ENCODE assay signal across 1 cellular context in the genomic region with DNA sequence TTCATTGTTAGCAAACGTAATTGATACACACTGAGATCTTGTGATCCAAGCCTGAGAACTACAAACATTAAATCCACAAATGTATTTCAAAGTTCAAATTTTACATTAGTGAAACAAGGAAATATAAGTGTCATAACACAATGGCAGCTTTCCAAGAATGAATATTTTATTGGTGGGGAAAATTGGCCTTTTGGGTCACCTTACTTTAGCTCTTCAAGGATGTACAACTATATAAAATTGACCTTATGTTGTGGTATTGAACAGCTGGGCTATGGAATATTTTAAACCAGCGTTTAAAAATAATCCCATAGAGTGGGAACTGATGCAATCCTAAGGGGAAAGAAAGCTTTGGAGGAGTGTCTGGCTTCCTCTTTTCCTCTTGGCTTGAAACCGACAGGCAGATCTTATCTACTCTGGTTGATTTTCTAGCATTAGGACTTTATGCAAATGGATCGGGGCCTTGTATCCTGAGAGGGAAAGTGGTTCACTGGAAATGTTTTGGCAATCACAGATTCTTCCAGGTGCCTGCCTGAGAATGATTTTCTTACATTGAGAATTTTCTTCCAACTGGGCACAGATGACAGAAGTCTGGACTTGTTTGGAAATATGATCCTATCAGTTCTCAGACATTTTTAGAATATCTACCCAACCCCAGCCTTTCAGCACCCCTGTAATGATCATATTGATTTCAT.
TF ChIP-seq lines count a peak whose summit lies in the region.

No MANE protein-coding gene starts in this region.

TF ChIP-seq in HEK293, 187 proteins besides CTCF, POLR2A, EP300 and RAD21 (continued from another document):
- peak; percentile 55 for TF ChIP-seq PRDM6 (tag by site-specific recombination; IDR thresholded peaks at IDR 0.05)
- TF ChIP-seq KLF10 (tag by site-specific recombination; IDR thresholded peaks at IDR 0.05) = peak; percentile 77; the same call in 1 of the 2 replicates
- no peak for TF ChIP-seq SALL2 (tag by site-specific recombination; IDR thresholded peaks at IDR 0.05; ENCODE audit: borderline replicate concordance)
- TF ChIP-seq ZNF677 (tag by site-specific recombination; IDR thresholded peaks at IDR 0.05) = peak; percentile 91
- TF ChIP-seq, protein P1, sequence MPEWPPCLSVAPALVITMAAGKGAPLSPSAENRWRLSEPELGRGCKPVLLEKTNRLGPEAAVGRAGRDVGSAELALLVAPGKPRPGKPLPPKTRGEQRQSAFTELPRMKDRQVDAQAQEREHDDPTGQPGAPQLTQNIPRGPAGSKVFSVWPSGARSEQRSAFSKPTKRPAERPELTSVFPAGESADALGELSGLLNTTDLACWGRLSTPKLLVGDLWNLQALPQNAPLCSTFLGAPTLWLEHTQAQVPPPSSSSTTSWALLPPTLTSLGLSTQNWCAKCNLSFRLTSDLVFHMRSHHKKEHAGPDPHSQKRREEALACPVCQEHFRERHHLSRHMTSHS (tag by site-specific recombination; IDR thresholded peaks at IDR 0.05) = no peak
- TF ChIP-seq OSR2 (tag by site-specific recombination; IDR thresholded peaks at IDR 0.05) = peak; percentile 58; the same call in 1 of the 2 replicates
- TF ChIP-seq ZNF600 (tag by site-specific recombination; IDR thresholded peaks at IDR 0.05) = no peak
- no peak for TF ChIP-seq ZFHX2 (tag by site-specific recombination; conservative IDR thresholded peaks at IDR 0.05)
- TF ChIP-seq, protein P2, sequence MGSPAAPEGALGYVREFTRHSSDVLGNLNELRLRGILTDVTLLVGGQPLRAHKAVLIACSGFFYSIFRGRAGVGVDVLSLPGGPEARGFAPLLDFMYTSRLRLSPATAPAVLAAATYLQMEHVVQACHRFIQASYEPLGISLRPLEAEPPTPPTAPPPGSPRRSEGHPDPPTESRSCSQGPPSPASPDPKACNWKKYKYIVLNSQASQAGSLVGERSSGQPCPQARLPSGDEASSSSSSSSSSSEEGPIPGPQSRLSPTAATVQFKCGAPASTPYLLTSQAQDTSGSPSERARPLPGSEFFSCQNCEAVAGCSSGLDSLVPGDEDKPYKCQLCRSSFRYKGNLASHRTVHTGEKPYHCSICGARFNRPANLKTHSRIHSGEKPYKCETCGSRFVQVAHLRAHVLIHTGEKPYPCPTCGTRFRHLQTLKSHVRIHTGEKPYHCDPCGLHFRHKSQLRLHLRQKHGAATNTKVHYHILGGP (tag by site-specific recombination; IDR thresholded peaks at IDR 0.05) = no peak
- TF ChIP-seq ZNF518A (tag by site-specific recombination; conservative IDR thresholded peaks at IDR 0.05; ENCODE audit: low read depth) = peak; percentile 20; the same call in 1 of the 2 replicates
- TF ChIP-seq ZNF561 (tag by site-specific recombination; IDR thresholded peaks at IDR 0.05; ENCODE audit: borderline replicate concordance) = no peak
- TF ChIP-seq SETDB1 (IDR thresholded peaks at IDR 0.05; ENCODE audit: insufficient read length, low read length) = no peak
- TF ChIP-seq ZNF132 (tag by site-specific recombination; IDR thresholded peaks at IDR 0.05; ENCODE audit: borderline replicate concordance) = no peak
- no peak for TF ChIP-seq ZNF529 (tag by site-specific recombination; IDR thresholded peaks at IDR 0.05; ENCODE audit: insufficient replicate concordance)
- no peak for TF ChIP-seq ZNF76 (tag by site-specific recombination; IDR thresholded peaks at IDR 0.05; ENCODE audit: borderline replicate concordance, low read depth)
- no peak for TF ChIP-seq TRIM28 (IDR thresholded peaks at IDR 0.05; ENCODE audit: borderline replicate concordance, low read length)
- TF ChIP-seq, protein P3, sequence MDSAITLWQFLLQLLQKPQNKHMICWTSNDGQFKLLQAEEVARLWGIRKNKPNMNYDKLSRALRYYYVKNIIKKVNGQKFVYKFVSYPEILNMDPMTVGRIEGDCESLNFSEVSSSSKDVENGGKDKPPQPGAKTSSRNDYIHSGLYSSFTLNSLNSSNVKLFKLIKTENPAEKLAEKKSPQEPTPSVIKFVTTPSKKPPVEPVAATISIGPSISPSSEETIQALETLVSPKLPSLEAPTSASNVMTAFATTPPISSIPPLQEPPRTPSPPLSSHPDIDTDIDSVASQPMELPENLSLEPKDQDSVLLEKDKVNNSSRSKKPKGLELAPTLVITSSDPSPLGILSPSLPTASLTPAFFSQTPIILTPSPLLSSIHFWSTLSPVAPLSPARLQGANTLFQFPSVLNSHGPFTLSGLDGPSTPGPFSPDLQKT (IDR thresholded peaks at IDR 0.05; ENCODE audit: borderline replicate concordance, low read depth, low read length) = no peak
- TF ChIP-seq ZXDB (tag by site-specific recombination; IDR thresholded peaks at IDR 0.05) = no peak
- TF ChIP-seq PRDM4 (tag by site-specific recombination; IDR thresholded peaks at IDR 0.05) = peak; percentile 95
- TF ChIP-seq, protein P4, sequence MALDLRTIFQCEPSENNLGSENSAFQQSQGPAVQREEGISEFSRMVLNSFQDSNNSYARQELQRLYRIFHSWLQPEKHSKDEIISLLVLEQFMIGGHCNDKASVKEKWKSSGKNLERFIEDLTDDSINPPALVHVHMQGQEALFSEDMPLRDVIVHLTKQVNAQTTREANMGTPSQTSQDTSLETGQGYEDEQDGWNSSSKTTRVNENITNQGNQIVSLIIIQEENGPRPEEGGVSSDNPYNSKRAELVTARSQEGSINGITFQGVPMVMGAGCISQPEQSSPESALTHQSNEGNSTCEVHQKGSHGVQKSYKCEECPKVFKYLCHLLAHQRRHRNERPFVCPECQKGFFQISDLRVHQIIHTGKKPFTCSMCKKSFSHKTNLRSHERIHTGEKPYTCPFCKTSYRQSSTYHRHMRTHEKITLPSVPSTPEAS (tag by site-specific recombination; IDR thresholded peaks at IDR 0.05) = no peak
- no peak for TF ChIP-seq ZBTB11 (tag by site-specific recombination; conservative IDR thresholded peaks at IDR 0.05; ENCODE audit: low read depth)
